Comparison of ENCODE assay signal across 22 cellular contexts in genomic region chr1:11943619-11944018, GRCh38. TPM values are rescaled to one million over a fixed set of nuclear protein-coding genes. Genes with fewer than 3 reads are reported as not detected.
DNase-seq lines count a peak whose midpoint lies in the region; ATAC-seq and TF ChIP-seq lines count a peak whose summit lies in the region.
"Had no signal": no experiment of that assay in that cellular context is flagged by ENCODE, and none has a peak within 500 bp of the region (broad histone marks: within the 10 kb centered on the region; RNA-seq: fewer than 3 reads in every experiment).

No MANE protein-coding gene starts in this region.

- no peaks in the 10 kb centered on the region for H3F3A ChIP-seq in SK-N-SH (replicated peaks; ENCODE audit: insufficient read depth)

- 86% methylated on average over 3 of the region's 4 CpGs for WGBS in SK-N-SH (ENCODE audit: low lambda C conversion rate)
- WGBS in body of pancreas, 2 donors: 84 to 87% methylated on average over 3 to 4 of the region's 4 CpGs

- no peak overlapping the region for H3K9ac ChIP-seq in SK-N-SH

- no peaks in the 10 kb centered on the region for H3K9me2 ChIP-seq in SK-N-SH

- H3K9me3 ChIP-seq in SK-N-SH (no peaks in the 10 kb centered on the region), body of pancreas (no peaks in the 10 kb centered on the region)
- H3K9me3 ChIP-seq: heart right ventricle, prostate gland, thoracic aorta had no signal

- TF ChIP-seq POLR2A in body of pancreas (IDR thresholded peaks at IDR 0.05): no peak

- H3K36me3 ChIP-seq in SK-N-SH (replicated peaks in 1 of 2; ENCODE audit: control insufficient read depth in 1 of 2, insufficient read depth in 2 of 2, low read length in 1 of 2) (peaks cover 0 to 28% of the 10 kb centered on the region in 2 experiments), body of pancreas (replicated peaks in 1 of 2; ENCODE audit: insufficient read depth in 1 of 2, low read depth in 2 of 2) (no peaks in the 10 kb centered on the region)
- H3K36me3 ChIP-seq: prostate gland had no signal

- peaks cover 34% of the 10 kb centered on the region for H3K79me2 ChIP-seq in SK-N-SH (ENCODE audit: insufficient read depth)

- DNase-seq in SK-N-SH: no peak
- no peak for DNase-seq in RWPE1 (ENCODE audit: low spot score)
- DNase-seq in myocyte (ENCODE audit: low read depth): peak; percentile 56
- DNase-seq in activated CD4-positive, alpha-beta T cell treated with anti-CD3 and anti-CD28 coated beads for 1 hour: no peak
- no peak for DNase-seq in GM19238 (ENCODE audit: insufficient read length, low spot score)
- no peak for DNase-seq in body of pancreas
- DNase-seq: activated CD4-positive, alpha-beta memory T cell treated with anti-CD3 and anti-CD28 coated beads for 36 hours; activated CD8-positive, alpha-beta memory T cell treated with anti-CD3 and anti-CD28 coated beads, Interleukin-2, amount 50 U/mL, for 4 hours; amygdala; CD8-positive, alpha-beta T cell; foreskin fibroblast; GDM1; heart right ventricle; KG1; MG63; T-helper 1 cell had no signal

- H3K4me3 ChIP-seq in SK-N-SH (ENCODE audit: low read depth in 2 of 2, low read length in 1 of 2) (no peak overlapping the region), body of pancreas (no peak overlapping the region)
- H3K4me3 ChIP-seq: heart right ventricle, MG63, prostate gland, thoracic aorta had no signal

- H3K4me1 ChIP-seq in SK-N-SH (ENCODE audit: control insufficient read depth in 1 of 2, insufficient read depth in 2 of 2, low read depth in 1 of 2, low read length in 1 of 2): peaks cover 6 to 45% of the 10 kb centered on the region in 2 experiments; a peak in 2 of 4 replicates
- peaks cover 6% of the 10 kb centered on the region for H3K4me1 ChIP-seq in body of pancreas
- H3K4me1 ChIP-seq: prostate gland had no signal

- 0 out of 2 replicates have a peak, but pooled peaks cover 4% of the 10 kb centered on the region for H4K20me1 ChIP-seq in SK-N-SH (ENCODE audit: insufficient read depth)

- H2AFZ ChIP-seq in SK-N-SH (ENCODE audit: low read depth): no peak overlapping the region

- intact Hi-C loops in body of pancreas (cut with DNase I): no loop called here

- TF ChIP-seq CTCF in SK-N-SH (IDR thresholded peaks at IDR 0.05) (no peak), RWPE1 (conservative IDR thresholded peaks at IDR 0.05; ENCODE audit: low read depth) (no peak), body of pancreas (IDR thresholded peaks at IDR 0.05) (no peak)

- CTCF ChIA-PET in SK-N-SH (lab: Yijun Ruan, JAX) (interaction anchor here (1.4 kb wide), 1 partner anchor 96 kb away, joined by 4 read pairs; the partner anchor contains the start of gene NPPA), RWPE1 (lab: Yijun Ruan, JAX) (no interaction called here)

- POLR2A ChIA-PET in SK-N-SH (lab: Yijun Ruan, JAX): interaction anchor here (1.1 to 5.3 kb wide), 2 partner anchors 9 to 35 kb away, joined by 3 to 39 read pairs; partner anchors contain the start of gene PLOD1
- POLR2A ChIA-PET in RWPE1 (lab: Yijun Ruan, JAX; ENCODE audit: low non-redundant PET): no interaction called here

- peak overlapping the region in 1 of 2 experiments; percentile 68; a peak in 2 of 4 replicates for H3K27ac ChIP-seq in SK-N-SH (ENCODE audit: low read depth in 2 of 2, low read length in 1 of 2)
- peak overlapping the region; percentile 20; the same call in 1 of the 2 replicates for H3K27ac ChIP-seq in RWPE1
- no peak overlapping the region for H3K27ac ChIP-seq in body of pancreas
- H3K27ac ChIP-seq: thoracic aorta had no signal

- H3K4me2 ChIP-seq in SK-N-SH: no peak overlapping the region

- TF ChIP-seq RAD21 in SK-N-SH (IDR thresholded peaks at IDR 0.05; ENCODE audit: low read length): no peak

- TF ChIP-seq EP300 in SK-N-SH (IDR thresholded peaks at IDR 0.05; ENCODE audit: borderline replicate concordance in 1 of 2, low read depth in 1 of 2, low read length in 1 of 2): no peak

- H3K27me3 ChIP-seq in SK-N-SH (ENCODE audit: insufficient read depth): no peaks in the 10 kb centered on the region
- H3K27me3 ChIP-seq in body of pancreas: no peaks in the 10 kb centered on the region
- H3K27me3 ChIP-seq: heart right ventricle, MG63 had no signal

- ATAC-seq in SK-N-SH treated with all-trans-retinoic acid at 6 μM for 48 hours (peak; percentile 31; the same call in 2 of the 3 replicates), body of pancreas (no peak), GM18858 (IDR thresholded peaks at IDR 0.05; ENCODE audit: unreplicated experiment) (no peak)
- ATAC-seq: activated CD4-positive, CD25-positive, alpha-beta regulatory T cell treated with anti-CD3 and anti-CD28 coated beads, Interleukin-2, amount 50 U/mL, for 24 hours; CD8-positive, alpha-beta T cell; esophagus mucosa had no signal

TF ChIP-seq in SK-N-SH treated with all-trans-retinoic acid at 6 μM for 48 hours, 23 proteins besides CTCF, POLR2A, EP300 and RAD21 (continues in another document):
- TF ChIP-seq RARB (CRISPR knock-in tag; IDR thresholded peaks at IDR 0.05): no peak
- TF ChIP-seq, protein P1, sequence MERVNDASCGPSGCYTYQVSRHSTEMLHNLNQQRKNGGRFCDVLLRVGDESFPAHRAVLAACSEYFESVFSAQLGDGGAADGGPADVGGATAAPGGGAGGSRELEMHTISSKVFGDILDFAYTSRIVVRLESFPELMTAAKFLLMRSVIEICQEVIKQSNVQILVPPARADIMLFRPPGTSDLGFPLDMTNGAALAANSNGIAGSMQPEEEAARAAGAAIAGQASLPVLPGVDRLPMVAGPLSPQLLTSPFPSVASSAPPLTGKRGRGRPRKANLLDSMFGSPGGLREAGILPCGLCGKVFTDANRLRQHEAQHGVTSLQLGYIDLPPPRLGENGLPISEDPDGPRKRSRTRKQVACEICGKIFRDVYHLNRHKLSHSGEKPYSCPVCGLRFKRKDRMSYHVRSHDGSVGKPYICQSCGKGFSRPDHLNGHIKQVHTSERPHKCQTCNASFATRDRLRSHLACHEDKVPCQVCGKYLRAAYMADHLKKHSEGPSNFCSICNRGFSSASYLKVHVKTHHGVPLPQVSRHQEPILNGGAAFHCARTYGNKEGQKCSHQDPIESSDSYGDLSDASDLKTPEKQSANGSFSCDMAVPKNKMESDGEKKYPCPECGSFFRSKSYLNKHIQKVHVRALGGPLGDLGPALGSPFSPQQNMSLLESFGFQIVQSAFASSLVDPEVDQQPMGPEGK (CRISPR knock-in tag; IDR thresholded peaks at IDR 0.05; ENCODE audit: borderline replicate concordance): no peak

TF ChIP-seq in SK-N-SH, 30 proteins besides CTCF, POLR2A, EP300 and RAD21 (continues in another document):
- TF ChIP-seq GATA2 (CRISPR knock-in tag; IDR thresholded peaks at IDR 0.05): no peak
- TF ChIP-seq, protein P2, sequence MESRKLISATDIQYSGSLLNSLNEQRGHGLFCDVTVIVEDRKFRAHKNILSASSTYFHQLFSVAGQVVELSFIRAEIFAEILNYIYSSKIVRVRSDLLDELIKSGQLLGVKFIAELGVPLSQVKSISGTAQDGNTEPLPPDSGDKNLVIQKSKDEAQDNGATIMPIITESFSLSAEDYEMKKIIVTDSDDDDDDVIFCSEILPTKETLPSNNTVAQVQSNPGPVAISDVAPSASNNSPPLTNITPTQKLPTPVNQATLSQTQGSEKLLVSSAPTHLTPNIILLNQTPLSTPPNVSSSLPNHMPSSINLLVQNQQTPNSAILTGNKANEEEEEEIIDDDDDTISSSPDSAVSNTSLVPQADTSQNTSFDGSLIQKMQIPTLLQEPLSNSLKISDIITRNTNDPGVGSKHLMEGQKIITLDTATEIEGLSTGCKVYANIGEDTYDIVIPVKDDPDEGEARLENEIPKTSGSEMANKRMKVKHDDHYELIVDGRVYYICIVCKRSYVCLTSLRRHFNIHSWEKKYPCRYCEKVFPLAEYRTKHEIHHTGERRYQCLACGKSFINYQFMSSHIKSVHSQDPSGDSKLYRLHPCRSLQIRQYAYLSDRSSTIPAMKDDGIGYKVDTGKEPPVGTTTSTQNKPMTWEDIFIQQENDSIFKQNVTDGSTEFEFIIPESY (IDR thresholded peaks at IDR 0.05; ENCODE audit: borderline replicate concordance, low read depth): no peak
- TF ChIP-seq ELF1 (IDR thresholded peaks at IDR 0.05): no peak
- TF ChIP-seq MAX (IDR thresholded peaks at IDR 0.05; ENCODE audit: low read depth): no peak
- no peak for TF ChIP-seq TAF1 (IDR thresholded peaks at IDR 0.05; ENCODE audit: borderline replicate concordance, low read depth, low read length)
- no peak for TF ChIP-seq JUND (IDR thresholded peaks at IDR 0.05)
- TF ChIP-seq YY1 (IDR thresholded peaks at IDR 0.05; ENCODE audit: low read depth): no peak
- no peak for TF ChIP-seq CHD2 (IDR thresholded peaks at IDR 0.05; ENCODE audit: low read length, partially characterized antibody)
- TF ChIP-seq, protein P3, sequence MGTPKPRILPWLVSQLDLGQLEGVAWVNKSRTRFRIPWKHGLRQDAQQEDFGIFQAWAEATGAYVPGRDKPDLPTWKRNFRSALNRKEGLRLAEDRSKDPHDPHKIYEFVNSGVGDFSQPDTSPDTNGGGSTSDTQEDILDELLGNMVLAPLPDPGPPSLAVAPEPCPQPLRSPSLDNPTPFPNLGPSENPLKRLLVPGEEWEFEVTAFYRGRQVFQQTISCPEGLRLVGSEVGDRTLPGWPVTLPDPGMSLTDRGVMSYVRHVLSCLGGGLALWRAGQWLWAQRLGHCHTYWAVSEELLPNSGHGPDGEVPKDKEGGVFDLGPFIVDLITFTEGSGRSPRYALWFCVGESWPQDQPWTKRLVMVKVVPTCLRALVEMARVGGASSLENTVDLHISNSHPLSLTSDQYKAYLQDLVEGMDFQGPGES (IDR thresholded peaks at IDR 0.05; ENCODE audit: low read depth, low read length): no peak
- no peak for TF ChIP-seq TEAD4 (IDR thresholded peaks at IDR 0.05; ENCODE audit: borderline replicate concordance, insufficient read depth)
- no peak for TF ChIP-seq FOXM1 (IDR thresholded peaks at IDR 0.05; ENCODE audit: low read depth)

RNA-seq across cellular contexts. Expression of gene PLOD1, which starts 9.1 kb away (rescaled TPM):
- polyA plus RNA-seq in SK-N-SH (2012; rRNA removed): 204 and 257 TPM in 2 replicates
- 102 and 163 TPM in 2 replicates for polyA plus RNA-seq in SK-N-SH (2012; cell fraction: cytosol; rRNA removed)
- polyA plus RNA-seq in SK-N-SH (2012; cell fraction: nucleus; rRNA removed): 216 and 265 TPM in 2 replicates
- 144 and 152 TPM in 2 replicates for total RNA-seq in myocyte
- polyA plus RNA-seq in myocyte (2012): 299 TPM
- 10 to 100 TPM; 30.9 to 39.6 TPM for total RNA-seq in body of pancreas

RNA-seq across cellular contexts. Expression of gene KIAA2013, which starts 17.4 kb away (rescaled TPM):
- 66.1 and 67.9 TPM in 2 replicates for polyA plus RNA-seq in SK-N-SH (2012; rRNA removed)
- 33.3 and 49.7 TPM in 2 replicates for polyA plus RNA-seq in SK-N-SH (2012; cell fraction: cytosol; rRNA removed)
- 44.1 and 55.1 TPM in 2 replicates for polyA plus RNA-seq in SK-N-SH (2012; cell fraction: nucleus; rRNA removed)
- total RNA-seq in myocyte (102 and 105 TPM in 2 replicates), body of pancreas (10 to 100 TPM; 67.7 to 87.0 TPM)
- 59.3 TPM for polyA plus RNA-seq in myocyte (2012)

RNA-seq across cellular contexts. Expression of gene MFN2, which starts 36.6 kb away (rescaled TPM):
- 43.2 and 46.1 TPM in 2 replicates for polyA plus RNA-seq in SK-N-SH (2012; rRNA removed)
- polyA plus RNA-seq in SK-N-SH (2012; cell fraction: cytosol; rRNA removed): 31.0 and 37.2 TPM in 2 replicates
- 56.3 and 62.9 TPM in 2 replicates for polyA plus RNA-seq in SK-N-SH (2012; cell fraction: nucleus; rRNA removed)
- total RNA-seq in myocyte: 76.1 and 80.5 TPM in 2 replicates
- 77.3 TPM for polyA plus RNA-seq in myocyte (2012)
- 10 to 100 TPM; 20.1 to 20.8 TPM for total RNA-seq in body of pancreas
